Comparison of ENCODE assay signal across 1 cellular context in genomic region chr2:203650860-203651613, GRCh38.
TF ChIP-seq lines count a peak whose summit lies in the region.

No MANE protein-coding gene starts in this region.

TF ChIP-seq in HepG2, 621 proteins besides CTCF, POLR2A, EP300 and RAD21 (continued from another document and continues in another):
- TF ChIP-seq, protein P1, sequence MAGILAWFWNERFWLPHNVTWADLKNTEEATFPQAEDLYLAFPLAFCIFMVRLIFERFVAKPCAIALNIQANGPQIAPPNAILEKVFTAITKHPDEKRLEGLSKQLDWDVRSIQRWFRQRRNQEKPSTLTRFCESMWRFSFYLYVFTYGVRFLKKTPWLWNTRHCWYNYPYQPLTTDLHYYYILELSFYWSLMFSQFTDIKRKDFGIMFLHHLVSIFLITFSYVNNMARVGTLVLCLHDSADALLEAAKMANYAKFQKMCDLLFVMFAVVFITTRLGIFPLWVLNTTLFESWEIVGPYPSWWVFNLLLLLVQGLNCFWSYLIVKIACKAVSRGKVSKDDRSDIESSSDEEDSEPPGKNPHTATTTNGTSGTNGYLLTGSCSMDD (CRISPR knock-in tag; IDR thresholded peaks at IDR 0.05), result no peak
- TF ChIP-seq CBX2 (IDR thresholded peaks at IDR 0.05; ENCODE audit: low read depth, low read length) (no peak), CBX2 (CRISPR knock-in tag; IDR thresholded peaks at IDR 0.05; ENCODE audit: low read depth) (no peak), LBX2 (CRISPR knock-in tag; IDR thresholded peaks at IDR 0.05; ENCODE audit: borderline replicate concordance) (no peak), KDM5B (CRISPR knock-in tag; IDR thresholded peaks at IDR 0.05; ENCODE audit: borderline replicate concordance) (no peak), PATZ1 (CRISPR knock-in tag; IDR thresholded peaks at IDR 0.05) (peak; percentile 61; the same call in 1 of the 2 replicates), NFATC3 (CRISPR knock-in tag; IDR thresholded peaks at IDR 0.05) (no peak), ZNF788 (CRISPR knock-in tag; IDR thresholded peaks at IDR 0.05; ENCODE audit: borderline replicate concordance) (peak; percentile 84; the same call in 1 of the 2 replicates), NR2C2 (CRISPR knock-in tag; IDR thresholded peaks at IDR 0.05; ENCODE audit: borderline replicate concordance) (no peak), ZNF282 (IDR thresholded peaks at IDR 0.05; ENCODE audit: partially characterized antibody) (no peak), ZBTB21 (CRISPR knock-in tag; IDR thresholded peaks at IDR 0.05) (no peak), TP53 (CRISPR knock-in tag; conservative IDR thresholded peaks at IDR 0.05) (no peak), ELF3 (CRISPR knock-in tag; IDR thresholded peaks at IDR 0.05) (peak; percentile 95), MEF2D (CRISPR knock-in tag; IDR thresholded peaks at IDR 0.05) (peak; percentile 78; the same call in 1 of the 2 replicates), ZNF616 (CRISPR knock-in tag; IDR thresholded peaks at IDR 0.05; ENCODE audit: low read depth) (no peak), ZNF780A (CRISPR knock-in tag; IDR thresholded peaks at IDR 0.05) (peak; percentile 72; the same call in 1 of the 2 replicates), NCOA5 (CRISPR knock-in tag; IDR thresholded peaks at IDR 0.05) (no peak), PRDM4 (CRISPR knock-in tag; IDR thresholded peaks at IDR 0.05; ENCODE audit: borderline replicate concordance) (no peak), SMAD9 (CRISPR knock-in tag; IDR thresholded peaks at IDR 0.05) (no peak), ZNF432 (CRISPR knock-in tag; IDR thresholded peaks at IDR 0.05; ENCODE audit: borderline replicate concordance) (no peak), ZSCAN29 (CRISPR knock-in tag; conservative IDR thresholded peaks at IDR 0.05) (no peak; the same call in 1 of the 2 replicates), MTA1 (CRISPR knock-in tag; IDR thresholded peaks at IDR 0.05; ENCODE audit: borderline replicate concordance) (no peak), ZNF550 (CRISPR knock-in tag; IDR thresholded peaks at IDR 0.05; ENCODE audit: borderline replicate concordance) (no peak), FOXC1 (CRISPR knock-in tag; IDR thresholded peaks at IDR 0.05; ENCODE audit: borderline replicate concordance) (0 out of 2 replicates have a peak, but pooled peaks have one; percentile 58), ZKSCAN5 (CRISPR knock-in tag; IDR thresholded peaks at IDR 0.05) (no peak), TOE1 (CRISPR knock-in tag; IDR thresholded peaks at IDR 0.05) (no peak)
- TF ChIP-seq, protein P2, sequence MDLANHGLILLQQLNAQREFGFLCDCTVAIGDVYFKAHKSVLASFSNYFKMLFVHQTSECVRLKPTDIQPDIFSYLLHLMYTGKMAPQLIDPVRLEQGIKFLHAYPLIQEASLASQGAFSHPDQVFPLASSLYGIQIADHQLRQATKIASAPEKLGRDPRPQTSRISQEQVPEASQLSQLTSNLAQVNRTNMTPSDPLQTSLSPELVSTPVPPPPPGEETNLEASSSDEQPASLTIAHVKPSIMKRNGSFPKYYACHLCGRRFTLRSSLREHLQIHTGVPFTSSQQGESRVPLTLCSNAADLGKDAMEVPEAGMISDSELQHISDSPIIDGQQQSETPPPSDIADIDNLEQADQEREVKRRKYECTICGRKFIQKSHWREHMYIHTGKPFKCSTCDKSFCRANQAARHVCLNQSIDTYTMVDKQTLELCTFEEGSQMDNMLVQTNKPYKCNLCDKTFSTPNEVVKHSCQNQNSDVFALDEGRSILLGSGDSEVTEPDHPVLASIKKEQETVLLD (CRISPR knock-in tag; IDR thresholded peaks at IDR 0.05; ENCODE audit: low read depth), result 0 out of 2 replicates have a peak, but pooled peaks have one; percentile 17
- TF ChIP-seq, protein P3, sequence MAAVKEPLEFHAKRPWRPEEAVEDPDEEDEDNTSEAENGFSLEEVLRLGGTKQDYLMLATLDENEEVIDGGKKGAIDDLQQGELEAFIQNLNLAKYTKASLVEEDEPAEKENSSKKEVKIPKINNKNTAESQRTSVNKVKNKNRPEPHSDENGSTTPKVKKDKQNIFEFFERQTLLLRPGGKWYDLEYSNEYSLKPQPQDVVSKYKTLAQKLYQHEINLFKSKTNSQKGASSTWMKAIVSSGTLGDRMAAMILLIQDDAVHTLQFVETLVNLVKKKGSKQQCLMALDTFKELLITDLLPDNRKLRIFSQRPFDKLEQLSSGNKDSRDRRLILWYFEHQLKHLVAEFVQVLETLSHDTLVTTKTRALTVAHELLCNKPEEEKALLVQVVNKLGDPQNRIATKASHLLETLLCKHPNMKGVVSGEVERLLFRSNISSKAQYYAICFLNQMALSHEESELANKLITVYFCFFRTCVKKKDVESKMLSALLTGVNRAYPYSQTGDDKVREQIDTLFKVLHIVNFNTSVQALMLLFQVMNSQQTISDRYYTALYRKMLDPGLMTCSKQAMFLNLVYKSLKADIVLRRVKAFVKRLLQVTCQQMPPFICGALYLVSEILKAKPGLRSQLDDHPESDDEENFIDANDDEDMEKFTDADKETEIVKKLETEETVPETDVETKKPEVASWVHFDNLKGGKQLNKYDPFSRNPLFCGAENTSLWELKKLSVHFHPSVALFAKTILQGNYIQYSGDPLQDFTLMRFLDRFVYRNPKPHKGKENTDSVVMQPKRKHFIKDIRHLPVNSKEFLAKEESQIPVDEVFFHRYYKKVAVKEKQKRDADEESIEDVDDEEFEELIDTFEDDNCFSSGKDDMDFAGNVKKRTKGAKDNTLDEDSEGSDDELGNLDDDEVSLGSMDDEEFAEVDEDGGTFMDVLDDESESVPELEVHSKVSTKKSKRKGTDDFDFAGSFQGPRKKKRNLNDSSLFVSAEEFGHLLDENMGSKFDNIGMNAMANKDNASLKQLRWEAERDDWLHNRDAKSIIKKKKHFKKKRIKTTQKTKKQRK (IDR thresholded peaks at IDR 0.05; ENCODE audit: low read length), result no peak
- TF ChIP-seq, protein P4, sequence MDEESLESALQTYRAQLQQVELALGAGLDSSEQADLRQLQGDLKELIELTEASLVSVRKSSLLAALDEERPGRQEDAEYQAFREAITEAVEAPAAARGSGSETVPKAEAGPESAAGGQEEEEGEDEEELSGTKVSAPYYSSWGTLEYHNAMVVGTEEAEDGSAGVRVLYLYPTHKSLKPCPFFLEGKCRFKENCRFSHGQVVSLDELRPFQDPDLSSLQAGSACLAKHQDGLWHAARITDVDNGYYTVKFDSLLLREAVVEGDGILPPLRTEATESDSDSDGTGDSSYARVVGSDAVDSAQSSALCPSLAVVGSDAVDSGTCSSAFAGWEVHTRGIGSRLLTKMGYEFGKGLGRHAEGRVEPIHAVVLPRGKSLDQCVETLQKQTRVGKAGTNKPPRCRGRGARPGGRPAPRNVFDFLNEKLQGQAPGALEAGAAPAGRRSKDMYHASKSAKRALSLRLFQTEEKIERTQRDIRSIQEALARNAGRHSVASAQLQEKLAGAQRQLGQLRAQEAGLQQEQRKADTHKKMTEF (CRISPR knock-in tag; IDR thresholded peaks at IDR 0.05), result peak; percentile 80
- TF ChIP-seq, protein P5, sequence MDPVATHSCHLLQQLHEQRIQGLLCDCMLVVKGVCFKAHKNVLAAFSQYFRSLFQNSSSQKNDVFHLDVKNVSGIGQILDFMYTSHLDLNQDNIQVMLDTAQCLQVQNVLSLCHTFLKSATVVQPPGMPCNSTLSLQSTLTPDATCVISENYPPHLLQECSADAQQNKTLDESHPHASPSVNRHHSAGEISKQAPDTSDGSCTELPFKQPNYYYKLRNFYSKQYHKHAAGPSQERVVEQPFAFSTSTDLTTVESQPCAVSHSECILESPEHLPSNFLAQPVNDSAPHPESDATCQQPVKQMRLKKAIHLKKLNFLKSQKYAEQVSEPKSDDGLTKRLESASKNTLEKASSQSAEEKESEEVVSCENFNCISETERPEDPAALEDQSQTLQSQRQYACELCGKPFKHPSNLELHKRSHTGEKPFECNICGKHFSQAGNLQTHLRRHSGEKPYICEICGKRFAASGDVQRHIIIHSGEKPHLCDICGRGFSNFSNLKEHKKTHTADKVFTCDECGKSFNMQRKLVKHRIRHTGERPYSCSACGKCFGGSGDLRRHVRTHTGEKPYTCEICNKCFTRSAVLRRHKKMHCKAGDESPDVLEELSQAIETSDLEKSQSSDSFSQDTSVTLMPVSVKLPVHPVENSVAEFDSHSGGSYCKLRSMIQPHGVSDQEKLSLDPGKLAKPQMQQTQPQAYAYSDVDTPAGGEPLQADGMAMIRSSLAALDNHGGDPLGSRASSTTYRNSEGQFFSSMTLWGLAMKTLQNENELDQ (CRISPR knock-in tag; IDR thresholded peaks at IDR 0.05; ENCODE audit: borderline replicate concordance), result no peak
- TF ChIP-seq, protein P6, sequence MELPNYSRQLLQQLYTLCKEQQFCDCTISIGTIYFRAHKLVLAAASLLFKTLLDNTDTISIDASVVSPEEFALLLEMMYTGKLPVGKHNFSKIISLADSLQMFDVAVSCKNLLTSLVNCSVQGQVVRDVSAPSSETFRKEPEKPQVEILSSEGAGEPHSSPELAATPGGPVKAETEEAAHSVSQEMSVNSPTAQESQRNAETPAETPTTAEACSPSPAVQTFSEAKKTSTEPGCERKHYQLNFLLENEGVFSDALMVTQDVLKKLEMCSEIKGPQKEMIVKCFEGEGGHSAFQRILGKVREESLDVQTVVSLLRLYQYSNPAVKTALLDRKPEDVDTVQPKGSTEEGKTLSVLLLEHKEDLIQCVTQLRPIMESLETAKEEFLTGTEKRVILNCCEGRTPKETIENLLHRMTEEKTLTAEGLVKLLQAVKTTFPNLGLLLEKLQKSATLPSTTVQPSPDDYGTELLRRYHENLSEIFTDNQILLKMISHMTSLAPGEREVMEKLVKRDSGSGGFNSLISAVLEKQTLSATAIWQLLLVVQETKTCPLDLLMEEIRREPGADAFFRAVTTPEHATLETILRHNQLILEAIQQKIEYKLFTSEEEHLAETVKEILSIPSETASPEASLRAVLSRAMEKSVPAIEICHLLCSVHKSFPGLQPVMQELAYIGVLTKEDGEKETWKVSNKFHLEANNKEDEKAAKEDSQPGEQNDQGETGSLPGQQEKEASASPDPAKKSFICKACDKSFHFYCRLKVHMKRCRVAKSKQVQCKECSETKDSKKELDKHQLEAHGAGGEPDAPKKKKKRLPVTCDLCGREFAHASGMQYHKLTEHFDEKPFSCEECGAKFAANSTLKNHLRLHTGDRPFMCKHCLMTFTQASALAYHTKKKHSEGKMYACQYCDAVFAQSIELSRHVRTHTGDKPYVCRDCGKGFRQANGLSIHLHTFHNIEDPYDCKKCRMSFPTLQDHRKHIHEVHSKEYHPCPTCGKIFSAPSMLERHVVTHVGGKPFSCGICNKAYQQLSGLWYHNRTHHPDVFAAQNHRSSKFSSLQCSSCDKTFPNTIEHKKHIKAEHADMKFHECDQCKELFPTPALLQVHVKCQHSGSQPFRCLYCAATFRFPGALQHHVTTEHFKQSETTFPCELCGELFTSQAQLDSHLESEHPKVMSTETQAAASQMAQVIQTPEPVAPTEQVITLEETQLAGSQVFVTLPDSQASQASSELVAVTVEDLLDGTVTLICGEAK (IDR thresholded peaks at IDR 0.05), result no peak
- TF ChIP-seq, protein P6 (CRISPR knock-in tag; IDR thresholded peaks at IDR 0.05), result no peak; the same call in 1 of the 2 replicates
